13 cellular contexts compared by ENCODE assay signal in the genomic region with DNA sequence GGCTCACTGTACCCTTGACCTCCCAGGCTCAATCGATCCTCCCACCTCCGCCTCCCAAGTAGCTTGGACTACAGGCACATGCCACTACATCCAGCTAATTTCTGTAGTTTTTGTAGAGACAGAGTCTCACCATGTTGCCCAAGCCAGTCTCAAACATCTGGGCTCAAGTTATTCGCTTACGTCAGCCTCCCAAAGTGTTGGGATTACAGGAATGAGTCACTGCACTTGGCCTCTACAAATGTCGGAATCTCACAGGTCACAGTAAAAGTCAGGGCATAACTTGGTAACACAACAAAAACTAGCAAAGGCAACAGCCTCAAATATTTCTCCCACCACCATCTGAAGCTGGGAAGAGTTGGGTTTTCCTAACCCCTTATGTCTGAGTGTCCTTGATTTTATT. TPM values are rescaled to one million over a fixed set of nuclear protein-coding genes. Genes with fewer than 3 reads are reported as not detected.
A peak's percentile ranks its signal among the peaks of the same experiment; 100 is the strongest.
DNase-seq lines count a peak whose midpoint lies in the region; ATAC-seq and TF ChIP-seq lines count a peak whose summit lies in the region.
"Had no signal": no experiment of that assay in that cellular context is flagged by ENCODE, and none has a peak within 500 bp of the region (broad histone marks: within the 10 kb centered on the region; RNA-seq: fewer than 3 reads in every experiment).

No MANE protein-coding gene starts in this region.

- peaks cover 7% of the 10 kb centered on the region for H3F3A ChIP-seq in SK-N-SH (replicated peaks; ENCODE audit: insufficient read depth)

- 71% methylated on average over 5 of the region's 5 CpGs for WGBS in SK-N-SH (ENCODE audit: low lambda C conversion rate)

- no peaks in the 10 kb centered on the region for H3K9me2 ChIP-seq in HCT116 (ENCODE audit: insufficient read depth)
- no peaks in the 10 kb centered on the region for H3K9me2 ChIP-seq in SK-N-SH

- H3K4me3 Mint-ChIP-seq in stimulated activated memory B cell treated with anti-CD40 and anti-IgM and Interleukin-4, amounts not matched to agents 10 μg/mL and 1 μg/mL and 100 μg/mL, for 72 hours, result no peak overlapping the region

- peak in 1 of 2 experiments; percentile 51; a peak in 1 of 4 replicates for TF ChIP-seq EP300 in SK-N-SH (IDR thresholded peaks at IDR 0.05; ENCODE audit: borderline replicate concordance in 1 of 2, low read depth in 1 of 2, low read length in 1 of 2)

- no peaks in the 10 kb centered on the region for H3K36me3 ChIP-seq in HCT116 (ENCODE audit: control insufficient read depth in 1 of 2, insufficient read depth in 2 of 2, low read length in 2 of 2)
- no peaks in the 10 kb centered on the region for H3K36me3 ChIP-seq in SK-N-SH (replicated peaks in 1 of 2; ENCODE audit: control insufficient read depth in 1 of 2, insufficient read depth in 2 of 2, low read length in 1 of 2)
- H3K36me3 ChIP-seq: ovary had no signal

- CTCF ChIA-PET in HCT116 (lab: Charles Lee), result interaction anchor here (1.6 kb wide), 1 partner anchor 270 kb away, joined by 3 read pairs; no protein-coding TSS in a partner anchor
- CTCF ChIA-PET in SK-N-SH (lab: Yijun Ruan, JAX), result interaction anchor here (1.4 to 1.5 kb wide), 2 partner anchors 10 to 12 kb away, joined by 3 read pairs; no protein-coding TSS in a partner anchor

- no TSS peak for BruUV-seq in HCT116 (replicated peaks; lab: Mats Ljungman, UMichigan)

- H3K4me1 Mint-ChIP-seq in stimulated activated memory B cell treated with anti-CD40 and anti-IgM and Interleukin-4, amounts not matched to agents 10 μg/mL and 1 μg/mL and 100 μg/mL, for 72 hours, result no peaks in the 10 kb centered on the region

- RAD21 ChIA-PET in HCT116 (lab: Charles Lee; ENCODE audit: low non-redundant PET in 1 of 2, low total read pairs in 2 of 2, uncharacterized antibody in 2 of 2, unreplicated experiment in 2 of 2), result no interaction called here

- TF ChIP-seq CTCF in HCT116 (IDR thresholded peaks at IDR 0.05 in 2 of 3, conservative IDR thresholded peaks at IDR 0.05 in 1 of 3; ENCODE audit: borderline replicate concordance in 1 of 3, insufficient read depth in 1 of 3, low read depth in 2 of 3, low read length in 2 of 3) (no peak), SK-N-SH (IDR thresholded peaks at IDR 0.05) (no peak), foreskin fibroblast (IDR thresholded peaks at IDR 0.05; ENCODE audit: low read depth, low read length) (no peak)

- H3K9me3 ChIP-seq in HCT116 (ENCODE audit: control insufficient read depth in 1 of 2, insufficient read depth in 1 of 2, low read depth in 1 of 2, low read length in 2 of 2) (no peaks in the 10 kb centered on the region), SK-N-SH (no peaks in the 10 kb centered on the region)
- H3K9me3 ChIP-seq: ovary had no signal

- H3K27ac Mint-ChIP-seq in stimulated activated memory B cell treated with anti-CD40 and anti-IgM and Interleukin-4, amounts not matched to agents 10 μg/mL and 1 μg/mL and 100 μg/mL, for 72 hours, result no peak overlapping the region

- H3K27me3 Mint-ChIP-seq in stimulated activated memory B cell treated with anti-CD40 and anti-IgM and Interleukin-4, amounts not matched to agents 10 μg/mL and 1 μg/mL and 100 μg/mL, for 72 hours, result no peaks in the 10 kb centered on the region

- TF ChIP-seq POLR2A in HCT116 (IDR thresholded peaks at IDR 0.05; ENCODE audit: borderline replicate concordance, extremely low read depth, insufficient read depth, insufficient read length), result no peak

- peaks cover 35 to 48% of the 10 kb centered on the region in 2 experiments for H3K4me1 ChIP-seq in HCT116 (ENCODE audit: control insufficient read depth in 1 of 2, insufficient read depth in 2 of 2, low read length in 2 of 2)
- no peaks in the 10 kb centered on the region; a peak in 2 of 4 replicates for H3K4me1 ChIP-seq in SK-N-SH (ENCODE audit: control insufficient read depth in 1 of 2, insufficient read depth in 2 of 2, low read depth in 1 of 2, low read length in 1 of 2)

- H3K4me2 ChIP-seq in HCT116 (ENCODE audit: low read length) (peak overlapping the region; percentile 58), SK-N-SH (no peak overlapping the region)

- no peaks in the 10 kb centered on the region for H3K36me3 Mint-ChIP-seq in stimulated activated memory B cell treated with anti-CD40 and anti-IgM and Interleukin-4, amounts not matched to agents 10 μg/mL and 1 μg/mL and 100 μg/mL, for 72 hours

- peak overlapping the region; percentile 75 for H2AFZ ChIP-seq in HCT116 (ENCODE audit: low read depth, low read length, poor library complexity, severe bottlenecking)
- H2AFZ ChIP-seq in SK-N-SH (ENCODE audit: low read depth), result no peak overlapping the region

- H4K20me1 ChIP-seq in HCT116 (ENCODE audit: insufficient read depth) (no peaks in the 10 kb centered on the region), SK-N-SH (ENCODE audit: insufficient read depth) (no peaks in the 10 kb centered on the region)

- H3K4me3 ChIP-seq in HCT116 (replicated peaks in 1 of 2; ENCODE audit: low read depth in 1 of 2, low read length in 2 of 2), result peak overlapping the region in 1 of 2 experiments; percentile 29; a peak in 1 of 4 replicates
- no peak overlapping the region for H3K4me3 ChIP-seq in SK-N-SH (ENCODE audit: low read depth in 2 of 2, low read length in 1 of 2)
- no peak overlapping the region for H3K4me3 ChIP-seq in foreskin fibroblast (ENCODE audit: low read depth in 1 of 2, low read length in 2 of 2)
- H3K4me3 ChIP-seq: ovary had no signal

- POLR2A ChIA-PET in HCT116 (lab: Charles Lee) (interaction anchor here (1.3 kb wide), 1 partner anchor 12 kb away, joined by 4 read pairs; no protein-coding TSS in a partner anchor), SK-N-SH (lab: Yijun Ruan, JAX) (no interaction called here)

- DNase-seq in HCT116 (ENCODE audit: low read depth, low spot score), result peak; percentile 73
- no peak for DNase-seq in SK-N-SH
- peak; percentile 96 to 97 for DNase-seq in foreskin fibroblast
- peak; percentile 95 for DNase-seq in smooth muscle cell of the brain vasculature (ENCODE audit: low read depth, low spot score)
- DNase-seq: activated CD4-positive, alpha-beta T cell treated with anti-CD3 and anti-CD28 coated beads for 1 hour; NCI-H2081 treated with DMSO at 0.1 percent for 48 hours; SIG-M5 had no signal

- ATAC-seq in HCT116 (peak; percentile 84), HG03159 (IDR thresholded peaks at IDR 0.05; ENCODE audit: unreplicated experiment) (no peak), HG02623 (IDR thresholded peaks at IDR 0.05; ENCODE audit: unreplicated experiment) (no peak), HG03442 (IDR thresholded peaks at IDR 0.05; ENCODE audit: unreplicated experiment) (no peak)
- no peak for ATAC-seq in stimulated activated memory B cell treated with anti-CD40 and anti-IgM and Interleukin-4, amounts not matched to agents 10 μg/mL and 1 μg/mL and 100 μg/mL, for 72 hours

- H3K9ac ChIP-seq in HCT116 (ENCODE audit: low read length) (peak overlapping the region; percentile 23), SK-N-SH (no peak overlapping the region)

- TF ChIP-seq RAD21 in HCT116 (IDR thresholded peaks at IDR 0.05; ENCODE audit: low read depth), result 0 out of 2 replicates have a peak, but pooled peaks have one; percentile 5
- TF ChIP-seq RAD21 in SK-N-SH (IDR thresholded peaks at IDR 0.05; ENCODE audit: low read length), result no peak

- no peaks in the 10 kb centered on the region for H3K9me3 Mint-ChIP-seq in stimulated activated memory B cell treated with anti-CD40 and anti-IgM and Interleukin-4, amounts not matched to agents 10 μg/mL and 1 μg/mL and 100 μg/mL, for 72 hours

- H3K27ac ChIP-seq in HCT116 (ENCODE audit: low read depth, low read length), result peak overlapping the region; percentile 67
- peak overlapping the region in 1 of 2 experiments; percentile 64; a peak in 2 of 4 replicates for H3K27ac ChIP-seq in SK-N-SH (ENCODE audit: low read depth in 2 of 2, low read length in 1 of 2)
- H3K27ac ChIP-seq: ovary had no signal

- intact Hi-C loops in HCT116 (cut with micrococcal nuclease), result no loop called here

- H3K27me3 ChIP-seq in HCT116 (ENCODE audit: insufficient read depth, low read length), result no peaks in the 10 kb centered on the region
- H3K27me3 ChIP-seq in SK-N-SH (ENCODE audit: insufficient read depth), result no peaks in the 10 kb centered on the region
- H3K27me3 ChIP-seq: ovary had no signal

- H3K79me2 ChIP-seq in HCT116 (ENCODE audit: insufficient read depth, low read length), result no peaks in the 10 kb centered on the region
- H3K79me2 ChIP-seq in SK-N-SH (ENCODE audit: insufficient read depth), result no peaks in the 10 kb centered on the region

TF ChIP-seq in HCT116, 20 proteins besides CTCF, POLR2A, EP300 and RAD21 (continues in another document):
- TF ChIP-seq YY1 (IDR thresholded peaks at IDR 0.05; ENCODE audit: extremely low read depth, insufficient replicate concordance, low read depth, low read length), result peak; percentile 64
- peak; percentile 65; the same call in 1 of the 2 replicates for TF ChIP-seq SIN3A (IDR thresholded peaks at IDR 0.05; ENCODE audit: low read depth)
- peak; percentile 95 for TF ChIP-seq CBX3 (IDR thresholded peaks at IDR 0.05; ENCODE audit: low read depth)
- TF ChIP-seq EZH2 (IDR thresholded peaks at IDR 0.05), result no peak
- peak; percentile 82 for TF ChIP-seq FOSL1 (IDR thresholded peaks at IDR 0.05; ENCODE audit: low read depth)
- peak; percentile 80 for TF ChIP-seq CEBPB (IDR thresholded peaks at IDR 0.05; ENCODE audit: low read depth)
- TF ChIP-seq ELF1 (IDR thresholded peaks at IDR 0.05; ENCODE audit: borderline replicate concordance, low read depth), result no peak

TF ChIP-seq in SK-N-SH, 30 proteins besides CTCF, POLR2A, EP300 and RAD21 (continues in another document):
- 0 out of 2 replicates have a peak, but pooled peaks have one; percentile 46 for TF ChIP-seq RXRA (IDR thresholded peaks at IDR 0.05; ENCODE audit: borderline replicate concordance, low read depth)
- no peak for TF ChIP-seq RFX5 (IDR thresholded peaks at IDR 0.05; ENCODE audit: low read length)
- TF ChIP-seq TAF1 (IDR thresholded peaks at IDR 0.05; ENCODE audit: borderline replicate concordance, low read depth, low read length), result 0 out of 2 replicates have a peak, but pooled peaks have one; percentile 39

RNA-seq across cellular contexts. Expression of a gene that starts 25.3 kb away (rescaled TPM):
- total RNA-seq in HCT116 (2021; ENCODE audit: unreplicated experiment), result 19.8 TPM
- 12.7 and 15.5 TPM in 2 replicates for polyA plus RNA-seq in HCT116 (2012)
- polyA plus RNA-seq in SK-N-SH (2012; rRNA removed), result 373 and 509 TPM in 2 replicates
- polyA plus RNA-seq in SK-N-SH (2012; cell fraction: cytosol; rRNA removed), result 589 and 747 TPM in 2 replicates
- polyA plus RNA-seq in SK-N-SH (2012; cell fraction: nucleus; rRNA removed), result 127 and 310 TPM in 2 replicates
- total RNA-seq: HT-29 had no signal
